Comparison of ENCODE assay signal across 14 cellular contexts in the genomic region with DNA sequence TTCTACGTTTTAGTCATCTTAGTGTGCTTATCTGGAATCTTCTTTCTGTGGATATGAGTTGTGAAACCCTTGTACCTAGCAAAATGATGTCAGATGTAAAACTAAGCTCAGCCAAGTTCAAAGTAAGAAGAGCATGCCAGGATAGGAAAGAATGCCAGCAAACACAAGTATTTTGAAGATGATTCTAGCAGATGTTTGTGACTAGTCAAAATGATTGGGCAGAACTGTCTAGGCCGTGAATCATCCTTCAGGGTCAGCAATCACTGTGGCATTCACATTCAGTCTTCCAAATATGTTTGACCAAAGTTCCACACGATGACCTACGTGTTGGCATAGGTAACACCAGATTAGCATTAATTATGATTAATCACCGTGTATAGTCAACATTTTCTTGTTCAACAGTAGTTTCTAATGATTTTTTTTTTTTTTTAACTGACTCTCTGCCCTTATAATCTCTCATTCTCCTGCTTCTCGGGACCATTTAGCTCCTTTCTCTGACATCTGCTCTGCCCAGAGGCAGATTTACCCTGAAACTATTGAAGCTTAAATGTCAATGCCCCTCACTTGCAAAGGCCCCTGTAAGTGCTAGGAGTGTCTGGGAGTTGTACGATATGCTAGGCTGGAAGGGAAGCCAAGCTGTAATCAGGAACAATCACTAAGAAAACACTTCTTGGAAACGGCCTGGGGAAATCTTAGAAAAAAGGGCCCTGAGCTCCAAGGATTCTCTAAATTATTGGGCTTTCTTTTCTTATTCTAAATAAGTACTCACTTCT. TPM values are rescaled to one million over a fixed set of nuclear protein-coding genes. Genes with fewer than 3 reads are reported as not detected.
DNase-seq lines count a peak whose midpoint lies in the region; ATAC-seq, FAIRE-seq and TF ChIP-seq lines count a peak whose summit lies in the region.
"Had no signal": no experiment of that assay in that cellular context is flagged by ENCODE, and none has a peak within 500 bp of the region (broad histone marks: within the 10 kb centered on the region; RNA-seq: fewer than 3 reads in every experiment).

No MANE protein-coding gene starts in this region.

- TF ChIP-seq CTCF in BJ (IDR thresholded peaks at IDR 0.05; ENCODE audit: insufficient read depth, low read depth, low read length) (no peak), omental fat pad (IDR thresholded peaks at IDR 0.05) (no peak), GM10248 (IDR thresholded peaks at IDR 0.05; ENCODE audit: control extremely low read depth, extremely low read depth, low read depth, missing control alignments) (no peak), D721Med (IDR thresholded peaks at IDR 0.05; ENCODE audit: insufficient read depth, missing control alignments) (no peak)

- no peak overlapping the region for H3K27ac Mint-ChIP-seq in naive thymus-derived CD8-positive, alpha-beta T cell
- H3K27ac Mint-ChIP-seq: activated CD4-positive, alpha-beta memory T cell treated with anti-CD3 and anti-CD28 coated beads, Interleukin-2, amount 10 ng/mL, durations not matched to agents 7 days and 5 days; CD4-positive, CD25-positive, alpha-beta regulatory T cell had no signal

- no peak for FAIRE-seq in D721Med (lab: Jason Lieb, UNC)

- H3K27me3 ChIP-seq in BJ (ENCODE audit: control insufficient read depth, insufficient read depth, low read length) = no peaks in the 10 kb centered on the region
- H3K27me3 ChIP-seq: ovary had no signal

- peak; percentile 79 for ATAC-seq in omental fat pad (ENCODE audit: low FRiP score)
- no peak for ATAC-seq in naive thymus-derived CD8-positive, alpha-beta T cell

- H3K4me1 Mint-ChIP-seq in naive thymus-derived CD8-positive, alpha-beta T cell = peaks cover 0 to 7% (median under 1%) of the 10 kb centered on the region in 4 donors

- H3K9me3 Mint-ChIP-seq in naive thymus-derived CD8-positive, alpha-beta T cell = no peaks in the 10 kb centered on the region
- H3K9me3 Mint-ChIP-seq: activated CD4-positive, alpha-beta memory T cell treated with anti-CD3 and anti-CD28 coated beads, Interleukin-2, amount 10 ng/mL, durations not matched to agents 7 days and 5 days had no signal

- peaks cover 21 to 55% (median 30%) of the 10 kb centered on the region in 5 donors for H3K27me3 Mint-ChIP-seq in naive thymus-derived CD8-positive, alpha-beta T cell
- H3K27me3 Mint-ChIP-seq: brain had no signal

- no peak overlapping the region for H3K4me3 ChIP-seq in BJ (ENCODE audit: low read depth, low read length)
- H3K4me3 ChIP-seq: ovary had no signal

- DNase-seq in BJ (ENCODE audit: low read depth) (peak; percentile 58), RKO (ENCODE audit: low spot score) (peak; percentile 16), fibroblast of peridontal ligament (ENCODE audit: extremely low read depth) (peak; percentile 91), omental fat pad (ENCODE audit: low spot score) (no peak), GM10248 (ENCODE audit: extremely low spot score) (no peak), D721Med (ENCODE audit: insufficient read length, low spot score) (no peak), mesenteric fat pad (ENCODE audit: low spot score) (no peak)
- DNase-seq in naive thymus-derived CD8-positive, alpha-beta T cell = no peak
- DNase-seq: activated CD4-positive, alpha-beta memory T cell treated with anti-CD3 and anti-CD28 coated beads, Interleukin-2, amount 10 ng/mL, durations not matched to agents 7 days and 5 days; CD4-positive, CD25-positive, alpha-beta regulatory T cell; hypothalamus; NCI-H1417; ovary had no signal

- no peaks in the 10 kb centered on the region for H3K36me3 ChIP-seq in BJ (ENCODE audit: control insufficient read depth, insufficient read depth, low read length)
- H3K36me3 ChIP-seq: ovary had no signal

- H3K4me3 Mint-ChIP-seq in naive thymus-derived CD8-positive, alpha-beta T cell = no peak overlapping the region
- H3K4me3 Mint-ChIP-seq: activated CD4-positive, alpha-beta memory T cell treated with anti-CD3 and anti-CD28 coated beads, Interleukin-2, amount 10 ng/mL, durations not matched to agents 7 days and 5 days; CD4-positive, CD25-positive, alpha-beta regulatory T cell had no signal

- peaks cover 0 to 5% (median 0%) of the 10 kb centered on the region in 3 donors for H3K36me3 Mint-ChIP-seq in naive thymus-derived CD8-positive, alpha-beta T cell
- H3K36me3 Mint-ChIP-seq: brain; CD4-positive, CD25-positive, alpha-beta regulatory T cell had no signal

- POLR2A ChIA-PET in BJ (lab: Charles Lee) = interaction anchor here (1.0 kb wide), 1 partner anchor 11 kb away, joined by 3 read pairs; no protein-coding TSS in a partner anchor
- POLR2A ChIA-PET in naive thymus-derived CD8-positive, alpha-beta T cell (lab: Charles Lee) = no interaction called here
- POLR2A ChIA-PET in GM10248 (lab: Yijun Ruan, JAX) = no interaction called here

- CTCF ChIA-PET in BJ (lab: Yijun Ruan, JAX) = interaction anchor here (0.6 to 2.0 kb wide), 7 partner anchors 9 to 101 kb away, joined by 3 to 13 read pairs (median 3); no protein-coding TSS in a partner anchor
- CTCF ChIA-PET in GM10248 (lab: Yijun Ruan, JAX) = interaction anchor here (0.8 to 3.2 kb wide), 5 partner anchors 10 to 101 kb away, joined by 3 to 16 read pairs (median 3); no protein-coding TSS in a partner anchor

RNA-seq across cellular contexts. Expression of a gene that starts 5.7 kb away (rescaled TPM):
- polyA plus RNA-seq in BJ (2011; rRNA removed) = 33.2 and 85.8 TPM in 2 replicates
- polyA minus RNA-seq in BJ (2011; rRNA and poly(A)+ RNA removed) = 28.8 and 32.4 TPM in 2 replicates
- total RNA-seq in omental fat pad (100 to 1,000 TPM in 3 of 4 donors, 10 to 100 TPM in 1; 35.3 to 180 (median 107) TPM), mesenteric fat pad (219 TPM)
- total RNA-seq in naive thymus-derived CD8-positive, alpha-beta T cell = not detected
- polyA plus RNA-seq in naive thymus-derived CD8-positive, alpha-beta T cell = not detected
- polyA plus RNA-seq: CD4-positive, CD25-positive, alpha-beta regulatory T cell had no signal

Comparison
In these comparisons a context has a peak if more than half of its experiments do, and no peak if none do; other contexts are left out.
1. DNase-seq: peak in BJ (single experiment), RKO (single experiment) and fibroblast of peridontal ligament (single experiment); none in omental fat pad (single experiment), naive thymus-derived CD8-positive, alpha-beta T cell (0 of 10), GM10248 (single experiment), D721Med (single experiment) and mesenteric fat pad (single experiment).
2. RNA of a gene that starts 5.7 kb away (total RNA-seq): 219 TPM in mesenteric fat pad (single experiment) and 35.3 to 180 TPM in omental fat pad; not detected in naive thymus-derived CD8-positive, alpha-beta T cell; every median in the first group is over 10 times any median in the second.